ENCODE assay signal across 13 cellular contexts in the genomic region with DNA sequence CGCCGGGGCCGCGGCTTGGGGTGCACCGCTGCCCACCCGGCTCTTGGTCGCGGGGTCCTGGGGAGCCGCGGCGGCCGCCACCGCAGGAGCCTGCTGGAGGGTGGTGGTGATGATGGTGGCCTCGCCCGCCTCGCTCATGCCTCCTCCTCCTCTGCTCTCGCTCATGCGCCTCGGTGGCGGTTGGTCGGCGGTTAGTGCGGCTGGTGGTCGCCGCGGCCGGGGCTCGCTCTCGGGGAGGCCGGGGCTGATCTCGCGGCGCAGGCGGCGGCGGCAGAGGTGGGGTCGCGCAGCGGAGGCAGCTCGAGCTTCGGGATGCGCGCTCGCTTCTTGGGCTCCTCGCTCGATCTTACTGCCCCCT. TPM values are rescaled to one million over a fixed set of nuclear protein-coding genes. Genes with fewer than 3 reads are reported as not detected.
A peak's percentile ranks its signal among the peaks of the same experiment; 100 is the strongest.
DNase-seq lines count a peak whose midpoint lies in the region; ATAC-seq, FAIRE-seq and TF ChIP-seq lines count a peak whose summit lies in the region.
"Had no signal": no experiment of that assay in that cellular context is flagged by ENCODE, and none has a peak within 500 bp of the region (broad histone marks: within the 10 kb centered on the region; RNA-seq: fewer than 3 reads in every experiment).

No MANE protein-coding gene starts in this region.

- H3K27ac ChIP-seq in HepG2 (ENCODE audit: extremely low read length, insufficient read depth, low read length) (no peak overlapping the region), right lobe of liver (no peak overlapping the region), neural progenitor cell (no peak overlapping the region), pancreas (no peak overlapping the region)
- H3K27ac ChIP-seq: tibial artery had no signal

- ATAC-seq in HepG2 (no peak), right lobe of liver (no peak), pancreas (no peak)

- intact Hi-C loops in HepG2 (cut with micrococcal nuclease; ENCODE audit: unreplicated experiment), result no loop called here
- intact Hi-C loops in right lobe of liver (cut with DNase I), result no loop called here
- intact Hi-C loops in pancreas (cut with DNase I), result no loop called here

- TF ChIP-seq RAD21 in HepG2 (CRISPR knock-in tag; IDR thresholded peaks at IDR 0.05), result no peak

- TF ChIP-seq EP300 in HepG2 (IDR thresholded peaks at IDR 0.05; ENCODE audit: low read depth in 2 of 2, low read length in 2 of 2) (no peak), HepG2 (CRISPR knock-in tag; IDR thresholded peaks at IDR 0.05; ENCODE audit: borderline replicate concordance) (no peak)

- H3K9me3 ChIP-seq in HepG2 (ENCODE audit: low read length) (peaks cover 11% of the 10 kb centered on the region; the same call in 1 of the 2 replicates), right lobe of liver (no peaks in the 10 kb centered on the region), neural progenitor cell (ENCODE audit: low read depth) (no peaks in the 10 kb centered on the region), pancreas (no peaks in the 10 kb centered on the region)

- no TSS peak for BruUV-seq in HepG2 (replicated peaks; lab: Mats Ljungman, UMichigan)

- H3K27me3 Mint-ChIP-seq in neural progenitor cell (ENCODE audit: insufficient read depth, low read depth), result peaks cover 26% of the 10 kb centered on the region

- H3K4me3 Mint-ChIP-seq in neural progenitor cell, result no peak overlapping the region

- TF ChIP-seq POLR2A in HepG2 (IDR thresholded peaks at IDR 0.05; ENCODE audit: insufficient read depth in 1 of 2, low read depth in 2 of 2, low read length in 2 of 2) (no peak), right lobe of liver (IDR thresholded peaks at IDR 0.05) (no peak), erythroblast (IDR thresholded peaks at IDR 0.05; ENCODE audit: low read length) (no peak)

- H3K9me3 Mint-ChIP-seq in neural progenitor cell, result peaks cover 5% of the 10 kb centered on the region

- H4K20me1 ChIP-seq in HepG2 (ENCODE audit: insufficient read depth, low read length), result no peaks in the 10 kb centered on the region
- H4K20me1 ChIP-seq in neural progenitor cell (ENCODE audit: low read depth), result no peaks in the 10 kb centered on the region

- H3F3A ChIP-seq in neural progenitor cell (ENCODE audit: low read depth), result peaks cover 2% of the 10 kb centered on the region

- H3K27me3 ChIP-seq in HepG2 (ENCODE audit: control insufficient read depth in 1 of 2, insufficient read depth in 2 of 2, low read length in 2 of 2) (no peaks in the 10 kb centered on the region), right lobe of liver (peaks cover 7 to 30% of the 10 kb centered on the region in 2 donors), neural progenitor cell (peaks cover 79% of the 10 kb centered on the region), pancreas (peaks cover 0 to 26% (median 3%) of the 10 kb centered on the region in 4 donors)

- H2AFZ ChIP-seq in HepG2 (ENCODE audit: low read length) (no peak overlapping the region), neural progenitor cell (replicated peaks) (peak overlapping the region; percentile 87)

- no peaks in the 10 kb centered on the region for H3K4me1 Mint-ChIP-seq in neural progenitor cell

- 88% methylated on average over 37 of the region's 46 CpGs for WGBS in HepG2 (ENCODE audit: low lambda C conversion rate)
- WGBS in right lobe of liver (ENCODE audit: insufficient coverage, low coverage, low lambda C conversion rate, missing lambda C conversion rate), result 8% methylated on average over 2 of the region's 46 CpGs
- WGBS in pancreas, 2 donors, result 1 to 2% methylated on average over 22 to 46 of the region's 46 CpGs

- no peak overlapping the region for H3K4me2 ChIP-seq in HepG2 (ENCODE audit: low read depth, low read length)
- H3K4me2 ChIP-seq in neural progenitor cell, result peak overlapping the region; percentile 79

- no peaks in the 10 kb centered on the region for H3K36me3 Mint-ChIP-seq in neural progenitor cell

- in situ Hi-C loops in HepG2 (cut with HindIII; ENCODE audit: extremely low pct_ligation_motif_present, low pct_unique_long_range_greater_than_20kb), result no loop called here

- DNase-seq in HepG2 (ENCODE audit: low spot score), result no peak
- no peak for DNase-seq in right lobe of liver
- peak; percentile 44 to 49 for DNase-seq in erythroblast (lab: John Stamatoyannopoulos, UW)
- DNase-seq in neural progenitor cell (ENCODE audit: low spot score), result peak; percentile 34
- DNase-seq in DMS53 (lab: John Stamatoyannopoulos, UW), result no peak
- no peak for DNase-seq in pancreas
- no peak for DNase-seq in NCI-H2196 (lab: John Stamatoyannopoulos, UW; ENCODE audit: unreplicated experiment)
- DNase-seq in COR-L47 (lab: John Stamatoyannopoulos, UW), result no peak
- DNase-seq: caudate nucleus, posterior cingulate gyrus, tibial artery had no signal

- FAIRE-seq in HepG2 (lab: Jason Lieb, UNC) (no peak), pancreas (lab: Jason Lieb, UNC) (no peak)

- no peaks in the 10 kb centered on the region for H3K36me3 ChIP-seq in HepG2 (replicated peaks in 1 of 2; ENCODE audit: control insufficient read depth in 1 of 2, insufficient read depth in 2 of 2, low read length in 2 of 2)
- H3K36me3 ChIP-seq in right lobe of liver, result no peaks in the 10 kb centered on the region
- no peaks in the 10 kb centered on the region for H3K36me3 ChIP-seq in neural progenitor cell
- H3K36me3 ChIP-seq in pancreas, result no peaks in the 10 kb centered on the region
- H3K36me3 ChIP-seq: tibial artery had no signal

- H3K9ac ChIP-seq in HepG2 (ENCODE audit: insufficient read depth, low read depth, low read length) (no peak overlapping the region), neural progenitor cell (no peak overlapping the region)

- H3K79me2 ChIP-seq in HepG2 (ENCODE audit: insufficient read depth, low read length), result no peaks in the 10 kb centered on the region
- H3K79me2 ChIP-seq in neural progenitor cell (ENCODE audit: low read depth), result no peaks in the 10 kb centered on the region

- H3K4me3 ChIP-seq in HepG2 (replicated peaks in 1 of 3; ENCODE audit: insufficient read depth in 1 of 3, low read depth in 2 of 3, low read length in 3 of 3), result no peak overlapping the region
- H3K4me3 ChIP-seq in right lobe of liver, result no peak overlapping the region
- peak overlapping the region; percentile 48 for H3K4me3 ChIP-seq in neural progenitor cell
- peak overlapping the region in 2 of 4 donors; percentile 4 to 36 for H3K4me3 ChIP-seq in pancreas

- no peak overlapping the region for H3K27ac Mint-ChIP-seq in neural progenitor cell
- H3K27ac Mint-ChIP-seq: activated T-helper 1 cell treated with anti-CD3 and anti-CD28 coated beads, Interleukin-12 subunit alpha, Interleukin-12 subunit beta, Interleukin-2, Interleukin-4 antibody, amounts not matched to agents 30 ng/mL and 10 ng/mL and 1 ng/mL, durations not matched to agents 14 hours and 24 hours and 36 hours had no signal

- POLR2A ChIA-PET in HepG2 (lab: Yijun Ruan, JAX), result no interaction called here

- H3K4me1 ChIP-seq in HepG2 (ENCODE audit: insufficient read depth, low read length) (no peaks in the 10 kb centered on the region), right lobe of liver (no peaks in the 10 kb centered on the region), neural progenitor cell (no peaks in the 10 kb centered on the region), pancreas (no peaks in the 10 kb centered on the region)

- CTCF ChIA-PET in HepG2 (lab: Yijun Ruan, JAX; ENCODE audit: low intra/inter-chr PET ratio, low total read pairs), result no interaction called here

- TF ChIP-seq CTCF in HepG2 (CRISPR knock-in tag; IDR thresholded peaks at IDR 0.05) (no peak), right lobe of liver (IDR thresholded peaks at IDR 0.05) (no peak), neural progenitor cell (IDR thresholded peaks at IDR 0.05) (no peak), pancreas (IDR thresholded peaks at IDR 0.05) (no peak)

TF ChIP-seq in HepG2, 621 proteins besides CTCF, POLR2A, EP300 and RAD21 (continues in another document):
- TF ChIP-seq PRMT3 (CRISPR knock-in tag; IDR thresholded peaks at IDR 0.05; ENCODE audit: borderline replicate concordance, low read depth), result no peak

RNA-seq across cellular contexts. Expression of a gene that starts 41.6 kb away (rescaled TPM):
- total RNA-seq in HepG2 (2016; rRNA removed; fragmentation: Illumina TruSeq; extraction: Trizol) (not detected in 2 replicates), right lobe of liver (1 to 10 TPM in 3 of 6 experiments, under 1 TPM in 1, not detected in 2; 0.95 to 7.3 (median 3.0) TPM), neural progenitor cell (ENCODE audit: low replicate concordance) (not detected in 2 replicates), pancreas (not detected)
- not detected in 2 replicates for total RNA-seq in HepG2 (2016; cell fraction: cytosol; rRNA removed; fragmentation: Illumina TruSeq; extraction: Trizol; ENCODE audit: low read depth)
- not detected in 2 replicates for total RNA-seq in HepG2 (2016; cell fraction: insoluble cytoplasmic fraction; rRNA removed; fragmentation: Illumina TruSeq; extraction: Trizol)
- total RNA-seq in HepG2 (2016; cell fraction: membrane; rRNA removed; fragmentation: Illumina TruSeq; extraction: Trizol), result not detected in 2 replicates
- total RNA-seq in HepG2 (2016; cell fraction: nucleus; rRNA removed; fragmentation: Illumina TruSeq; extraction: Trizol), result not detected in 2 replicates
- polyA plus RNA-seq in HepG2 (2011; rRNA removed) (not detected in 2 replicates), pancreas (not detected)
- polyA plus RNA-seq in HepG2 (2011; cell fraction: cytosol; rRNA removed), result not detected in 2 replicates
- not detected in 2 replicates for polyA plus RNA-seq in HepG2 (2011; cell fraction: nucleus; rRNA removed)
- polyA plus RNA-seq in HepG2 (2012), result not detected in 2 replicates
- not detected in 2 replicates for polyA plus RNA-seq in HepG2 (2016; cell fraction: cytosol; fragmentation: Illumina TruSeq; extraction: Trizol; ENCODE audit: low read depth)
- not detected in 2 replicates for polyA plus RNA-seq in HepG2 (2016; cell fraction: insoluble cytoplasmic fraction; fragmentation: Illumina TruSeq; extraction: Trizol; ENCODE audit: low read depth)
- not detected in 2 replicates for polyA plus RNA-seq in HepG2 (2016; cell fraction: membrane; fragmentation: Illumina TruSeq; extraction: Trizol; ENCODE audit: low read depth)
- not detected in 2 replicates for polyA plus RNA-seq in HepG2 (2016; cell fraction: nucleus; fragmentation: Illumina TruSeq; extraction: Trizol; ENCODE audit: insufficient read depth, low read depth)
- polyA minus RNA-seq in HepG2 (2011; rRNA and poly(A)+ RNA removed; ENCODE audit: low replicate concordance), result not detected in 2 replicates
- not detected in 2 replicates for polyA minus RNA-seq in HepG2 (2011; cell fraction: cytosol; rRNA and poly(A)+ RNA removed)
- not detected in 2 replicates for polyA minus RNA-seq in HepG2 (2011; cell fraction: nucleus; rRNA and poly(A)+ RNA removed)
- total RNA-seq: activated T-helper 1 cell treated with anti-CD3 and anti-CD28 coated beads, Interleukin-12 subunit alpha, Interleukin-12 subunit beta, Interleukin-2, Interleukin-4 antibody, amounts not matched to agents 30 ng/mL and 10 ng/mL and 1 ng/mL, durations not matched to agents 14 hours and 24 hours and 36 hours; NCI-H460 had no signal

Comparison
In these comparisons a context has a peak if more than half of its experiments do, and no peak if none do; other contexts are left out.
1. DNase-seq: peak in erythroblast (2 of 2) and neural progenitor cell (single experiment); none in HepG2 (single experiment), right lobe of liver (0 of 3), DMS53 (single experiment), pancreas (0 of 6), NCI-H2196 (single experiment) and COR-L47 (single experiment).